ENCODE assay signal across 1 cellular context in genomic region chr14:68759017-68759569, GRCh38.
TF ChIP-seq lines count a peak whose summit lies in the region.

No MANE protein-coding gene starts in this region.

TF ChIP-seq in IMR-90, 13 proteins besides CTCF, POLR2A, EP300 and RAD21 (continued from another document):
- TF ChIP-seq BHLHE40 (IDR thresholded peaks at IDR 0.05; ENCODE audit: low read depth, low read length) (no peak), MXI1 (IDR thresholded peaks at IDR 0.05; ENCODE audit: borderline replicate concordance, low read depth, low read length) (no peak), MAFK (IDR thresholded peaks at IDR 0.05; ENCODE audit: low read depth, low read length) (no peak), USF2 (IDR thresholded peaks at IDR 0.05; ENCODE audit: low read depth, low read length) (no peak), CHD1 (IDR thresholded peaks at IDR 0.05; ENCODE audit: low read depth, low read length) (no peak), RFX5 (IDR thresholded peaks at IDR 0.05; ENCODE audit: low read depth, low read length) (no peak), FOS (IDR thresholded peaks at IDR 0.05; ENCODE audit: low read depth, low read length) (no peak), SMC3 (IDR thresholded peaks at IDR 0.05; ENCODE audit: low read depth, low read length) (no peak)
